26 cellular contexts compared by ENCODE assay signal in genomic region chr21:39599191-39599966, GRCh38. TPM values are rescaled to one million over a fixed set of nuclear protein-coding genes. Genes with fewer than 3 reads are reported as not detected.
"Had no signal": no experiment of that assay in that cellular context is flagged by ENCODE, and none has a peak within 500 bp of the region (broad histone marks: within the 10 kb centered on the region; RNA-seq: fewer than 3 reads in every experiment).

No MANE protein-coding gene starts in this region.

- DNase-seq: dorsolateral prefrontal cortex; effector CD4-positive, alpha-beta T cell; foreskin keratinocyte; glutamatergic neuron; heart right ventricle; hippocampal formation; left lung; mesenchymal stem cell; mucosa of descending colon; naive B cell; right cardiac atrium; sigmoid colon; stimulated activated CD4-positive, alpha-beta T cell treated with anti-CD3 and anti-CD28 coated beads, Interleukin-2, amount 100 ng/mL, for 24 hours; stimulated activated CD4-positive, alpha-beta T cell treated with anti-CD3 and anti-CD28 coated beads, Interleukin-4, amount 100 ng/mL, for 4 hours; stimulated activated naive CD8-positive, alpha-beta T cell treated with anti-CD3 and anti-CD28 coated beads, Interleukin-15, Interleukin-2, amounts not matched to agents 100 U/mL and 50 U/mL, for 24 hours; substantia nigra; upper lobe of left lung had no signal

- ATAC-seq: esophagus mucosa; foreskin keratinocyte; gastroesophageal sphincter; heart right ventricle; left lung; mucosa of descending colon; right cardiac atrium; stimulated activated memory B cell treated with anti-CD40 and anti-IgM and Interleukin-4, amounts not matched to agents 10 μg/mL and 1 μg/mL and 100 μg/mL, for 72 hours; stimulated activated naive CD8-positive, alpha-beta T cell treated with anti-CD3 and anti-CD28 coated beads, Interleukin-15, Interleukin-2, amounts not matched to agents 100 U/mL and 50 U/mL, for 24 hours had no signal

- H3K4me3 ChIP-seq: dorsolateral prefrontal cortex, gastroesophageal sphincter, heart right ventricle, left lung, mucosa of descending colon, prostate gland, sigmoid colon, thoracic aorta, tibial nerve, upper lobe of left lung had no signal

RNA-seq across cellular contexts. Expression of gene B3GALT5, which starts 13.4 kb away (rescaled TPM):
- total RNA-seq: foreskin keratinocyte; lung microvascular endothelial cell; natural killer cell treated with Interleukin-12 subunit alpha and Interleukin-12 subunit beta and Interleukin-15 and Interleukin-18, amount 100 ng/mL, for 72 hours; osteocyte; tibial nerve had no signal
